In the genomic region with DNA sequence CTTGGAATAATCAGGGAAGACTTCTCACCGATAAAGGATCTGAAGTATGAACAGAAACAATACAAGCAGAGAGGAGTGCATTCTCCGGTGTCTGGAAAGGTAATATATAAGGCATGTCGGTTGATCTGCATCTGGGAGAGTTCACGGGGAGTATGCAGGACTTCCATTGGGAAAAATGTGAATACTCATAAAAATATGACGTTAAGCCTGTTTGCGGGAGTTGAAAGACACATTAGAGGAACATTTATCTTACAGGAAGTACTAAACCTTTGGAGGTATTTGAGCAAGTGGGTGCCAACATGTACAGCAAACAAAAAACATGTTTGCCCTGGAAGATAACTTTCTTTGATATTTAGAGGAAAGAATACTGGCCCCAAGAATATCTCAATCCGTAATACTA, we compare ENCODE assay signal across 16 cellular contexts.
"Had no signal": no experiment of that assay in that cellular context is flagged by ENCODE, and none has a peak within 500 bp of the region (broad histone marks: within the 10 kb centered on the region; RNA-seq: fewer than 3 reads in every experiment).

No MANE protein-coding gene starts in this region.

- H3K9me3 ChIP-seq: breast epithelium, gastrocnemius medialis, psoas muscle, thyroid gland, uterus had no signal

- H3K4me2 ChIP-seq: neural progenitor cell had no signal

- H3K36me3 ChIP-seq: breast epithelium, gastrocnemius medialis, heart right ventricle, neural progenitor cell, thyroid gland, uterus had no signal

- H2AFZ ChIP-seq: neural progenitor cell had no signal

- H3K4me1 ChIP-seq: gastrocnemius medialis, heart right ventricle, neural progenitor cell, psoas muscle, thyroid gland, uterus had no signal

- DNase-seq: activated CD4-positive, alpha-beta T cell treated with anti-CD3 and anti-CD28 coated beads, Interleukin-2, amount 50 U/mL, for 1 hour; activated CD8-positive, alpha-beta memory T cell treated with anti-CD3 and anti-CD28 coated beads for 24 hours; activated naive CD8-positive, alpha-beta T cell treated with anti-CD3 and anti-CD28 coated beads, Interleukin-2, amount 10 ng/mL, durations not matched to agents 7 days and 5 days; aorta; dermis blood vessel endothelial cell; effector memory CD8-positive, alpha-beta T cell; gastrocnemius medialis; heart right ventricle; naive B cell; psoas muscle; stimulated activated CD4-positive, alpha-beta T cell treated with anti-CD3 and anti-CD28 coated beads, Interleukin-12 subunit alpha, Interleukin-12 subunit beta, amount 100 ng/mL, for 4 hours; thyroid gland; uterus had no signal

- ATAC-seq: effector memory CD8-positive, alpha-beta T cell; gastrocnemius medialis; heart right ventricle; psoas muscle; stimulated activated effector memory CD8-positive, alpha-beta T cell treated with anti-CD3 and anti-CD28 coated beads, Interleukin-12 subunit alpha, Interleukin-12 subunit beta, amount 100 ng/mL, for 72 hours had no signal

- H3K4me3 ChIP-seq: breast epithelium, gastrocnemius medialis, heart right ventricle, neural progenitor cell, psoas muscle, thyroid gland, uterus had no signal

- H3K27me3 ChIP-seq: breast epithelium, gastrocnemius medialis, heart right ventricle, neural progenitor cell, thyroid gland, uterus had no signal

- H3K27ac ChIP-seq: breast epithelium, gastrocnemius medialis, heart right ventricle, neural progenitor cell, psoas muscle, thyroid gland, uterus had no signal
